In genomic region chr22:44497904-44498242, GRCh38 we compare ENCODE assay signal across 8 cellular contexts. TPM values are rescaled to one million over a fixed set of nuclear protein-coding genes. Genes with fewer than 3 reads are reported as not detected.
A peak's percentile ranks its signal among the peaks of the same experiment; 100 is the strongest.
DNase-seq lines count a peak whose midpoint lies in the region; ATAC-seq, FAIRE-seq and TF ChIP-seq lines count a peak whose summit lies in the region.

RTL6 (minus strand) TSS chr22:44498233; CDS start chr22:44497556, 677 bp downstream.

- no peaks in the 10 kb centered on the region for H3K27me3 ChIP-seq in HCT116 (ENCODE audit: insufficient read depth, low read length)
- no peaks in the 10 kb centered on the region for H3K27me3 ChIP-seq in foreskin keratinocyte
- no peaks in the 10 kb centered on the region for H3K27me3 ChIP-seq in parathyroid adenoma (ENCODE audit: control insufficient read depth, insufficient read depth, low read length)

- TF ChIP-seq POLR2A in HCT116 (IDR thresholded peaks at IDR 0.05; ENCODE audit: borderline replicate concordance, extremely low read depth, insufficient read depth, insufficient read length) (peak; percentile 18), GM12891 (IDR thresholded peaks at IDR 0.05; ENCODE audit: low read depth, low read length) (no peak)

- POLR2A ChIA-PET in HCT116 (lab: Charles Lee), result no interaction called here

- H3K4me3 ChIP-seq in HCT116 (replicated peaks in 1 of 2; ENCODE audit: low read depth in 1 of 2, low read length in 2 of 2) (peak within 1 kb of the TSS; percentile 75 to 87), parathyroid adenoma (ENCODE audit: low read depth, low read length) (peak within 1 kb of the TSS; percentile 57)

- H3K9ac ChIP-seq in HCT116 (ENCODE audit: low read length) (peak within 1 kb of the TSS; percentile 96), parathyroid adenoma (no peak within 1 kb of the TSS)

- peak within 1 kb of the TSS; percentile 90 for H3K27ac ChIP-seq in HCT116 (ENCODE audit: low read depth, low read length)
- peak within 1 kb of the TSS; percentile 92 for H3K27ac ChIP-seq in VCaP
- H3K27ac ChIP-seq in foreskin keratinocyte, result peak within 1 kb of the TSS; percentile 73
- H3K27ac ChIP-seq in parathyroid adenoma, result peak within 1 kb of the TSS; percentile 29

- DNase-seq in HCT116 (ENCODE audit: low read depth, low spot score) (peak; percentile 6), foreskin keratinocyte (no peak), AG08395 (ENCODE audit: low spot score) (no peak), NCI-H1092 treated with DMSO at 0.1 percent for 48 hours (lab: John Stamatoyannopoulos, UW) (no peak), GM12891 (ENCODE audit: insufficient read length, low spot score) (no peak)
- DNase-seq in NK-92 treated with Interleukin-12 subunit alpha and Interleukin-12 subunit beta, amount 100 ng/mL, for 24 hours (lab: John Stamatoyannopoulos, UW), result no peak

- peaks cover 0 to 3% of the 10 kb centered on the region in 2 experiments; a peak in 1 of 4 replicates for H3K9me3 ChIP-seq in HCT116 (ENCODE audit: control insufficient read depth in 1 of 2, insufficient read depth in 1 of 2, low read depth in 1 of 2, low read length in 2 of 2)
- no peaks in the 10 kb centered on the region for H3K9me3 ChIP-seq in parathyroid adenoma (ENCODE audit: control insufficient read depth, low read length)

- no peaks in the 10 kb centered on the region for H3K9me2 ChIP-seq in HCT116 (ENCODE audit: insufficient read depth)

- ATAC-seq in HCT116, result no peak
- ATAC-seq in foreskin keratinocyte, result peak; percentile 75

- no peak for TF ChIP-seq RAD21 in HCT116 (IDR thresholded peaks at IDR 0.05; ENCODE audit: low read depth)

- H3K36me3 ChIP-seq in HCT116 (ENCODE audit: control insufficient read depth in 1 of 2, insufficient read depth in 2 of 2, low read length in 2 of 2) (peaks cover 0 to 3% of the 10 kb centered on the region in 2 experiments; a peak in 2 of 4 replicates), parathyroid adenoma (ENCODE audit: control insufficient read depth, insufficient read depth, low read length) (no peaks in the 10 kb centered on the region)

- H4K20me1 ChIP-seq in HCT116 (ENCODE audit: insufficient read depth), result no peaks in the 10 kb centered on the region

- H3K4me2 ChIP-seq in HCT116 (ENCODE audit: low read length), result peak within 1 kb of the TSS; percentile 95
- peak within 1 kb of the TSS; percentile 78 for H3K4me2 ChIP-seq in parathyroid adenoma (ENCODE audit: low read length)

- H2AFZ ChIP-seq in HCT116 (ENCODE audit: low read depth, low read length, poor library complexity, severe bottlenecking) (no peak within 1 kb of the TSS), parathyroid adenoma (peak within 1 kb of the TSS; percentile 83)

- no TSS peak for BruUV-seq in HCT116 (replicated peaks; lab: Mats Ljungman, UMichigan)

- no peak for FAIRE-seq in GM12891 (lab: Jason Lieb, UNC)

- intact Hi-C loops in HCT116 (cut with micrococcal nuclease), result no loop called here

- TF ChIP-seq CTCF in HCT116 (IDR thresholded peaks at IDR 0.05 in 2 of 3, conservative IDR thresholded peaks at IDR 0.05 in 1 of 3; ENCODE audit: borderline replicate concordance in 1 of 3, insufficient read depth in 1 of 3, low read depth in 2 of 3, low read length in 2 of 3) (no peak), VCaP (conservative IDR thresholded peaks at IDR 0.05) (no peak), foreskin keratinocyte (conservative IDR thresholded peaks at IDR 0.05) (no peak), parathyroid adenoma (IDR thresholded peaks at IDR 0.05) (no peak)

- H3K4me1 ChIP-seq in HCT116 (ENCODE audit: control insufficient read depth in 1 of 2, insufficient read depth in 2 of 2, low read length in 2 of 2), result peaks cover 6 to 21% of the 10 kb centered on the region in 2 experiments
- H3K4me1 ChIP-seq in foreskin keratinocyte, result no peaks in the 10 kb centered on the region
- no peaks in the 10 kb centered on the region for H3K4me1 ChIP-seq in parathyroid adenoma

- RAD21 ChIA-PET in HCT116 (lab: Charles Lee; ENCODE audit: low non-redundant PET in 1 of 2, low total read pairs in 2 of 2, uncharacterized antibody in 2 of 2, unreplicated experiment in 2 of 2), result no interaction called here

- peaks cover 19% of the 10 kb centered on the region for H3K79me2 ChIP-seq in HCT116 (ENCODE audit: insufficient read depth, low read length)
- no peaks in the 10 kb centered on the region for H3K79me2 ChIP-seq in parathyroid adenoma

- CTCF ChIA-PET in HCT116 (lab: Charles Lee), result no interaction called here

TF ChIP-seq in HCT116, 20 proteins besides CTCF, POLR2A, EP300 and RAD21 (continues in another document):
- TF ChIP-seq CBX3 (IDR thresholded peaks at IDR 0.05; ENCODE audit: low read depth), result no peak
- no peak for TF ChIP-seq SRF (IDR thresholded peaks at IDR 0.05; ENCODE audit: low read depth)
- TF ChIP-seq JUND (IDR thresholded peaks at IDR 0.05), result no peak
- no peak for TF ChIP-seq SIN3A (IDR thresholded peaks at IDR 0.05; ENCODE audit: low read depth)
- no peak for TF ChIP-seq EGR1 (IDR thresholded peaks at IDR 0.05; ENCODE audit: low read depth)
- no peak for TF ChIP-seq EZH2phosphoT487 (IDR thresholded peaks at IDR 0.05; ENCODE audit: borderline replicate concordance)
- TF ChIP-seq MAX (IDR thresholded peaks at IDR 0.05), result no peak
- TF ChIP-seq ZFX (IDR thresholded peaks at IDR 0.05), result peak; percentile 84
- TF ChIP-seq ZBTB33 (IDR thresholded peaks at IDR 0.05; ENCODE audit: extremely low read depth, insufficient replicate concordance, low read length), result no peak
- TF ChIP-seq POLR2AphosphoS5 (IDR thresholded peaks at IDR 0.05; ENCODE audit: low read depth, low read length), result peak; percentile 61
- no peak for TF ChIP-seq FOSL1 (IDR thresholded peaks at IDR 0.05; ENCODE audit: low read depth)
- no peak for TF ChIP-seq ELF1 (IDR thresholded peaks at IDR 0.05; ENCODE audit: borderline replicate concordance, low read depth)
- no peak for TF ChIP-seq TCF7L2 (IDR thresholded peaks at IDR 0.05; ENCODE audit: borderline replicate concordance, extremely low read depth, insufficient read depth, insufficient read length)

TF ChIP-seq in GM12891, 5 proteins besides CTCF, POLR2A, EP300 and RAD21:
- no peak for TF ChIP-seq SPI1 (IDR thresholded peaks at IDR 0.05; ENCODE audit: low read depth, low read length)
- no peak for TF ChIP-seq PAX5 (IDR thresholded peaks at IDR 0.05; ENCODE audit: insufficient read depth, low read length, severe bottlenecking)
- TF ChIP-seq TAF1 (IDR thresholded peaks at IDR 0.05; ENCODE audit: low read depth, low read length), result no peak
- no peak for TF ChIP-seq POU2F2 (IDR thresholded peaks at IDR 0.05; ENCODE audit: low read depth, low read length)
- no peak for TF ChIP-seq POLR2AphosphoS5 (IDR thresholded peaks at IDR 0.05; ENCODE audit: low read depth, low read length)

RNA-seq across cellular contexts. Expression of gene RTL6, which starts in this region (rescaled TPM):
- total RNA-seq in HCT116 (2021; ENCODE audit: unreplicated experiment) (22.9 TPM), foreskin keratinocyte (10.8 and 13.3 TPM in 2 replicates)
- 15.6 and 15.7 TPM in 2 replicates for polyA plus RNA-seq in HCT116 (2012)
- polyA plus RNA-seq in foreskin keratinocyte, result 3.7 and 4.1 TPM in 2 replicates
- 0.44 TPM for polyA plus RNA-seq in GM12891 (2012; ENCODE audit: low read depth, missing spikeins)

Comparison
In these comparisons a context has a peak if more than half of its experiments do, and no peak if none do; other contexts are left out.
1. H3K27ac ChIP-seq: peak in every context shown above with its lines; median percentile 92 in VCaP; 90 in HCT116; 73 in foreskin keratinocyte; 29 in parathyroid adenoma.